Comparison of ENCODE assay signal across 2 cellular contexts in the genomic region with DNA sequence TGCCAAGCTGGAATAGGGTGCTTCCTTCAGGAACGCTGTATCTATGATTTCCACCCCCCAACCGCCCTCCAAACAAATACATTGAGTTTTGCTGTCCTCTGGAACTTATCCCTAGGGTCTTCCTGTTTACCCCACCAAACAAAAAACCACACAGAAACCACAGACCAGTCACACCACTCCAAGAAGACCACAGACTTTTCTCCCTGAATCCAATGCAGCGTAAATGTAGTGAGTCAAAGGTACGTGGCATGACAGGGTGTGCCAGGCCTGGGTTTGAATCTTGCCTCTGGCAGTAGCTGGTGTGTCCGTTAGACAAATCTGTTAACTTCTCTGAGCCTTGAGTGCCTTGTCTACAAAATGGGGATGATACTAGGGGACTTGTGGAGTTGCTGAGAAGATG.
TF ChIP-seq lines count a peak whose summit lies in the region.

No MANE protein-coding gene starts in this region.

TF ChIP-seq in liver, 16 proteins besides CTCF, POLR2A, EP300 and RAD21:
- TF ChIP-seq YY1 (IDR thresholded peaks at IDR 0.05) (no peak), HNF4A (conservative IDR thresholded peaks at IDR 0.05) (no peak), FOXA1 (IDR thresholded peaks at IDR 0.05) (no peak), TAF1 (conservative IDR thresholded peaks at IDR 0.05) (no peak), SP1 (IDR thresholded peaks at IDR 0.05) (no peak), HNF4G (IDR thresholded peaks at IDR 0.05) (no peak)
- TF ChIP-seq, protein P1, sequence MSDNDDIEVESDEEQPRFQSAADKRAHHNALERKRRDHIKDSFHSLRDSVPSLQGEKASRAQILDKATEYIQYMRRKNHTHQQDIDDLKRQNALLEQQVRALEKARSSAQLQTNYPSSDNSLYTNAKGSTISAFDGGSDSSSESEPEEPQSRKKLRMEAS (IDR thresholded peaks at IDR 0.05): no peak
TF ChIP-seq in liver: peak in this region for 0.

TF ChIP-seq in HepG2, 621 proteins besides CTCF, POLR2A, EP300 and RAD21:
- TF ChIP-seq ZNF709 (CRISPR knock-in tag; IDR thresholded peaks at IDR 0.05): no peak
- TF ChIP-seq RARA (CRISPR knock-in tag; IDR thresholded peaks at IDR 0.05): no peak
- TF ChIP-seq NR1H2 (CRISPR knock-in tag; IDR thresholded peaks at IDR 0.05; ENCODE audit: borderline replicate concordance, low read depth): no peak
- no peak for TF ChIP-seq NR2C2 (CRISPR knock-in tag; IDR thresholded peaks at IDR 0.05; ENCODE audit: borderline replicate concordance)
- TF ChIP-seq, protein P2, sequence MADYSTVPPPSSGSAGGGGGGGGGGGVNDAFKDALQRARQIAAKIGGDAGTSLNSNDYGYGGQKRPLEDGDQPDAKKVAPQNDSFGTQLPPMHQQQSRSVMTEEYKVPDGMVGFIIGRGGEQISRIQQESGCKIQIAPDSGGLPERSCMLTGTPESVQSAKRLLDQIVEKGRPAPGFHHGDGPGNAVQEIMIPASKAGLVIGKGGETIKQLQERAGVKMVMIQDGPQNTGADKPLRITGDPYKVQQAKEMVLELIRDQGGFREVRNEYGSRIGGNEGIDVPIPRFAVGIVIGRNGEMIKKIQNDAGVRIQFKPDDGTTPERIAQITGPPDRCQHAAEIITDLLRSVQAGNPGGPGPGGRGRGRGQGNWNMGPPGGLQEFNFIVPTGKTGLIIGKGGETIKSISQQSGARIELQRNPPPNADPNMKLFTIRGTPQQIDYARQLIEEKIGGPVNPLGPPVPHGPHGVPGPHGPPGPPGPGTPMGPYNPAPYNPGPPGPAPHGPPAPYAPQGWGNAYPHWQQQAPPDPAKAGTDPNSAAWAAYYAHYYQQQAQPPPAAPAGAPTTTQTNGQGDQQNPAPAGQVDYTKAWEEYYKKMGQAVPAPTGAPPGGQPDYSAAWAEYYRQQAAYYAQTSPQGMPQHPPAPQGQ (CRISPR knock-in tag; IDR thresholded peaks at IDR 0.05; ENCODE audit: borderline replicate concordance): no peak
- no peak for TF ChIP-seq ZNF12 (CRISPR knock-in tag; IDR thresholded peaks at IDR 0.05)
- no peak for TF ChIP-seq NFE2 (CRISPR knock-in tag; IDR thresholded peaks at IDR 0.05)
- TF ChIP-seq SRSF4 (IDR thresholded peaks at IDR 0.05; ENCODE audit: low read depth, low read length, poor library complexity, severe bottlenecking): no peak
- no peak for TF ChIP-seq ZNF383 (CRISPR knock-in tag; IDR thresholded peaks at IDR 0.05; ENCODE audit: borderline replicate concordance)
